In the genomic region with DNA sequence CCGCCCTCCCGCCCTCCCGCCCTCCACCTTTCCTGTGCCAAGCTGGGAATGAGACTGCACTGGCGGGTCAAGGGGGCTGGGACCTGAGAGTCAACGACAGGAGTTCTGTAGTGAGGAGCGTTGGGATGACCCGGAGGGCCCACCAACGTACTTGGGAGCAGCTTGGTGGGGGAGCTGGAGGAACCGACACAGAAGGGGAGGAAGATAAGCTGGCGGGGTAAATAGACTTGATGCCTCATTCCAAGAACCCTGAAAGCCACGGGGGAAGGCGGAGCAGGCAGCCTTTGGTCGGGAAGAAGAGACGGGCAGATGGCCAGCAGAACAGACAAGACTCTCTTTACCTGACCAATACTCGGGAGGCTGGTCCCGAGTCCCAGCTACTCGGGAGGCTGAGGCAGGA, we compare ENCODE assay signal across 8 cellular contexts. TPM values are rescaled to one million over a fixed set of nuclear protein-coding genes. Genes with fewer than 3 reads are reported as not detected.
DNase-seq lines count a peak whose midpoint lies in the region; ATAC-seq, FAIRE-seq and TF ChIP-seq lines count a peak whose summit lies in the region.

No MANE protein-coding gene starts in this region.

- peak overlapping the region; percentile 36 for H3K4me3 ChIP-seq in SJSA1
- peak overlapping the region; percentile 57 to 72 (median 62) for H3K4me3 ChIP-seq in esophagus muscularis mucosa
- peak overlapping the region; percentile 26 to 27 for H3K4me3 ChIP-seq in prostate gland

- peaks cover 19% of the 10 kb centered on the region for H3K4me1 Mint-ChIP-seq in activated CD8-positive, alpha-beta memory T cell treated with anti-CD3 and anti-CD28 coated beads, Interleukin-2, amount 10 ng/mL, durations not matched to agents 7 days and 5 days

- FAIRE-seq in RCC 7860 (lab: Jason Lieb, UNC): no peak

- TF ChIP-seq POLR2A in esophagus muscularis mucosa (IDR thresholded peaks at IDR 0.05; ENCODE audit: low read depth) (no peak), prostate gland (IDR thresholded peaks at IDR 0.05) (no peak)

- H3K9me3 Mint-ChIP-seq in activated CD8-positive, alpha-beta memory T cell treated with anti-CD3 and anti-CD28 coated beads, Interleukin-2, amount 10 ng/mL, durations not matched to agents 7 days and 5 days (ENCODE audit: low read depth): no peaks in the 10 kb centered on the region

- H3K27ac ChIP-seq in SJSA1 (no peak overlapping the region), esophagus muscularis mucosa (replicated peaks in 1 of 4) (peak overlapping the region in 2 of 4 donors; percentile 73 to 75), prostate gland (no peak overlapping the region)

- no peak overlapping the region for H3K27ac Mint-ChIP-seq in activated CD8-positive, alpha-beta memory T cell treated with anti-CD3 and anti-CD28 coated beads, Interleukin-2, amount 10 ng/mL, durations not matched to agents 7 days and 5 days

- no peak overlapping the region for H3K4me3 Mint-ChIP-seq in activated CD8-positive, alpha-beta memory T cell treated with anti-CD3 and anti-CD28 coated beads, Interleukin-2, amount 10 ng/mL, durations not matched to agents 7 days and 5 days

- no peaks in the 10 kb centered on the region for H3K9me3 ChIP-seq in SJSA1 (replicated peaks)
- H3K9me3 ChIP-seq in esophagus muscularis mucosa: no peaks in the 10 kb centered on the region
- H3K9me3 ChIP-seq in prostate gland: no peaks in the 10 kb centered on the region

- no peak for TF ChIP-seq CTCF in esophagus muscularis mucosa (IDR thresholded peaks at IDR 0.05)
- TF ChIP-seq CTCF in prostate gland (IDR thresholded peaks at IDR 0.05): no peak

- 19% methylated on average over 10 of the region's 17 CpGs for WGBS in esophagus muscularis mucosa
- 8% methylated on average over 17 of the region's 17 CpGs for WGBS in prostate gland

- peaks cover 59% of the 10 kb centered on the region for H3K27me3 Mint-ChIP-seq in activated CD8-positive, alpha-beta memory T cell treated with anti-CD3 and anti-CD28 coated beads, Interleukin-2, amount 10 ng/mL, durations not matched to agents 7 days and 5 days

- H3K4me1 ChIP-seq in SJSA1 (replicated peaks) (peaks cover 10% of the 10 kb centered on the region), esophagus muscularis mucosa (peaks cover 0 to 16% (median 12%) of the 10 kb centered on the region in 4 donors), prostate gland (replicated peaks) (no peaks in the 10 kb centered on the region)

- TF ChIP-seq EP300 in esophagus muscularis mucosa (IDR thresholded peaks at IDR 0.05): no peak

- intact Hi-C loops in esophagus muscularis mucosa (cut with DNase I): no loop called here
- intact Hi-C loops in prostate gland (cut with DNase I): no loop called here

- H3K36me3 Mint-ChIP-seq in activated CD8-positive, alpha-beta memory T cell treated with anti-CD3 and anti-CD28 coated beads, Interleukin-2, amount 10 ng/mL, durations not matched to agents 7 days and 5 days: no peaks in the 10 kb centered on the region

- H3K27me3 ChIP-seq in SJSA1 (replicated peaks) (peaks cover 7% of the 10 kb centered on the region), esophagus muscularis mucosa (no peaks in the 10 kb centered on the region), prostate gland (replicated peaks; ENCODE audit: insufficient read depth) (no peaks in the 10 kb centered on the region)

- DNase-seq in DMS53 (lab: John Stamatoyannopoulos, UW): peak; percentile 62
- DNase-seq in SJSA1 (ENCODE audit: low read depth in 1 of 2, low spot score in 2 of 2): no peak
- DNase-seq in esophagus muscularis mucosa (ENCODE audit: extremely low spot score): no peak
- no peak for DNase-seq in prostate gland (ENCODE audit: low spot score)
- DNase-seq in RCC 7860 (ENCODE audit: low spot score): no peak
- DNase-seq in activated CD8-positive, alpha-beta memory T cell treated with anti-CD3 and anti-CD28 coated beads, Interleukin-2, amount 10 ng/mL, durations not matched to agents 7 days and 5 days: no peak
- no peak for DNase-seq in GM19240 (ENCODE audit: insufficient read length, low spot score)

- H3K36me3 ChIP-seq in SJSA1 (no peaks in the 10 kb centered on the region), esophagus muscularis mucosa (no peaks in the 10 kb centered on the region), prostate gland (no peaks in the 10 kb centered on the region)

- CTCF ChIA-PET in activated CD8-positive, alpha-beta memory T cell treated with anti-CD3 and anti-CD28 coated beads, Interleukin-2, amount 10 ng/mL, durations not matched to agents 7 days and 5 days (lab: Charles Lee): interaction anchor here (1.1 kb wide), 1 partner anchor 20 kb away, joined by 3 read pairs; no protein-coding TSS in a partner anchor

- no peak for ATAC-seq in activated CD8-positive, alpha-beta memory T cell treated with anti-CD3 and anti-CD28 coated beads, Interleukin-2, amount 10 ng/mL, durations not matched to agents 7 days and 5 days
- ATAC-seq in activated CD4-positive, CD25-positive, alpha-beta regulatory T cell treated with anti-CD3 and anti-CD28 coated beads, Interleukin-2, amount 50 U/mL, for 24 hours: no peak

RNA-seq across cellular contexts. Expression of a gene that starts 0.3 kb away (rescaled TPM):
- 2.3 and 2.4 TPM in 2 replicates for total RNA-seq in SJSA1 (2014; rRNA removed; shearing (Covaris generic))
- 10 to 100 TPM in 2 of 4 donors, 1 to 10 TPM in 2; 4.8 to 12.5 (median 8.6) TPM for total RNA-seq in esophagus muscularis mucosa
- 10 to 100 TPM in 1 of 2 donors, 1 to 10 TPM in 1; 7.1 to 32.5 TPM for total RNA-seq in prostate gland
- total RNA-seq in activated CD8-positive, alpha-beta memory T cell treated with anti-CD3 and anti-CD28 coated beads, Interleukin-2, amount 10 ng/mL, durations not matched to agents 7 days and 5 days: not detected
